In the genomic region with DNA sequence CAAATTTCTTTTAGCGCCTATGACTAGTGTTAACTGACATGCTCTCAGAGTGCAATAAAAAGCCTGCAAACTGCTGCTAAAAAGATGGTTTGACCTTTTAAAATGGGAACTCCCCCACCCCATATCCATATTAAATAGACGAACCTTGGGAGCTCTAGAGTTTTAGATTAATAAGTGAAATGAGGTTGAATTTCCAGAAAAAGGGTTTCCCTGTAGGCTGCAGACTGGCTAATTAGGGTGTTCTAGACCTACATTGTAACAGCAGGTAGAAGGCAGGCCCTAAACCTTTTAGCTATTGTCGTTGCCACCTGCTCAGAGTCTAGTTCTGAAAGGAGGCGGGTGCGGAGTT, we compare ENCODE assay signal across 2 cellular contexts.
TF ChIP-seq lines count a peak whose summit lies in the region.

No MANE protein-coding gene starts in this region.

TF ChIP-seq in SK-N-SH, 30 proteins besides CTCF, POLR2A, EP300 and RAD21 (continued from another document):
- TF ChIP-seq, protein P1, sequence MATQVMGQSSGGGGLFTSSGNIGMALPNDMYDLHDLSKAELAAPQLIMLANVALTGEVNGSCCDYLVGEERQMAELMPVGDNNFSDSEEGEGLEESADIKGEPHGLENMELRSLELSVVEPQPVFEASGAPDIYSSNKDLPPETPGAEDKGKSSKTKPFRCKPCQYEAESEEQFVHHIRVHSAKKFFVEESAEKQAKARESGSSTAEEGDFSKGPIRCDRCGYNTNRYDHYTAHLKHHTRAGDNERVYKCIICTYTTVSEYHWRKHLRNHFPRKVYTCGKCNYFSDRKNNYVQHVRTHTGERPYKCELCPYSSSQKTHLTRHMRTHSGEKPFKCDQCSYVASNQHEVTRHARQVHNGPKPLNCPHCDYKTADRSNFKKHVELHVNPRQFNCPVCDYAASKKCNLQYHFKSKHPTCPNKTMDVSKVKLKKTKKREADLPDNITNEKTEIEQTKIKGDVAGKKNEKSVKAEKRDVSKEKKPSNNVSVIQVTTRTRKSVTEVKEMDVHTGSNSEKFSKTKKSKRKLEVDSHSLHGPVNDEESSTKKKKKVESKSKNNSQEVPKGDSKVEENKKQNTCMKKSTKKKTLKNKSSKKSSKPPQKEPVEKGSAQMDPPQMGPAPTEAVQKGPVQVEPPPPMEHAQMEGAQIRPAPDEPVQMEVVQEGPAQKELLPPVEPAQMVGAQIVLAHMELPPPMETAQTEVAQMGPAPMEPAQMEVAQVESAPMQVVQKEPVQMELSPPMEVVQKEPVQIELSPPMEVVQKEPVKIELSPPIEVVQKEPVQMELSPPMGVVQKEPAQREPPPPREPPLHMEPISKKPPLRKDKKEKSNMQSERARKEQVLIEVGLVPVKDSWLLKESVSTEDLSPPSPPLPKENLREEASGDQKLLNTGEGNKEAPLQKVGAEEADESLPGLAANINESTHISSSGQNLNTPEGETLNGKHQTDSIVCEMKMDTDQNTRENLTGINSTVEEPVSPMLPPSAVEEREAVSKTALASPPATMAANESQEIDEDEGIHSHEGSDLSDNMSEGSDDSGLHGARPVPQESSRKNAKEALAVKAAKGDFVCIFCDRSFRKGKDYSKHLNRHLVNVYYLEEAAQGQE (IDR thresholded peaks at IDR 0.05; ENCODE audit: low read depth, low read length), result no peak
- TF ChIP-seq GATA2 (CRISPR knock-in tag; IDR thresholded peaks at IDR 0.05) (no peak), SMC3 (IDR thresholded peaks at IDR 0.05; ENCODE audit: low read depth, low read length) (no peak), RFX5 (IDR thresholded peaks at IDR 0.05; ENCODE audit: low read length) (no peak), YY1 (IDR thresholded peaks at IDR 0.05; ENCODE audit: low read depth) (no peak), GABPA (IDR thresholded peaks at IDR 0.05; ENCODE audit: low read depth) (no peak), TEAD4 (IDR thresholded peaks at IDR 0.05; ENCODE audit: borderline replicate concordance, insufficient read depth) (no peak)
- TF ChIP-seq, protein P2, sequence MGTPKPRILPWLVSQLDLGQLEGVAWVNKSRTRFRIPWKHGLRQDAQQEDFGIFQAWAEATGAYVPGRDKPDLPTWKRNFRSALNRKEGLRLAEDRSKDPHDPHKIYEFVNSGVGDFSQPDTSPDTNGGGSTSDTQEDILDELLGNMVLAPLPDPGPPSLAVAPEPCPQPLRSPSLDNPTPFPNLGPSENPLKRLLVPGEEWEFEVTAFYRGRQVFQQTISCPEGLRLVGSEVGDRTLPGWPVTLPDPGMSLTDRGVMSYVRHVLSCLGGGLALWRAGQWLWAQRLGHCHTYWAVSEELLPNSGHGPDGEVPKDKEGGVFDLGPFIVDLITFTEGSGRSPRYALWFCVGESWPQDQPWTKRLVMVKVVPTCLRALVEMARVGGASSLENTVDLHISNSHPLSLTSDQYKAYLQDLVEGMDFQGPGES (IDR thresholded peaks at IDR 0.05; ENCODE audit: low read depth, low read length), result no peak
- TF ChIP-seq, protein P3, sequence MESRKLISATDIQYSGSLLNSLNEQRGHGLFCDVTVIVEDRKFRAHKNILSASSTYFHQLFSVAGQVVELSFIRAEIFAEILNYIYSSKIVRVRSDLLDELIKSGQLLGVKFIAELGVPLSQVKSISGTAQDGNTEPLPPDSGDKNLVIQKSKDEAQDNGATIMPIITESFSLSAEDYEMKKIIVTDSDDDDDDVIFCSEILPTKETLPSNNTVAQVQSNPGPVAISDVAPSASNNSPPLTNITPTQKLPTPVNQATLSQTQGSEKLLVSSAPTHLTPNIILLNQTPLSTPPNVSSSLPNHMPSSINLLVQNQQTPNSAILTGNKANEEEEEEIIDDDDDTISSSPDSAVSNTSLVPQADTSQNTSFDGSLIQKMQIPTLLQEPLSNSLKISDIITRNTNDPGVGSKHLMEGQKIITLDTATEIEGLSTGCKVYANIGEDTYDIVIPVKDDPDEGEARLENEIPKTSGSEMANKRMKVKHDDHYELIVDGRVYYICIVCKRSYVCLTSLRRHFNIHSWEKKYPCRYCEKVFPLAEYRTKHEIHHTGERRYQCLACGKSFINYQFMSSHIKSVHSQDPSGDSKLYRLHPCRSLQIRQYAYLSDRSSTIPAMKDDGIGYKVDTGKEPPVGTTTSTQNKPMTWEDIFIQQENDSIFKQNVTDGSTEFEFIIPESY (IDR thresholded peaks at IDR 0.05; ENCODE audit: borderline replicate concordance, low read depth), result no peak

TF ChIP-seq in SK-N-SH treated with all-trans-retinoic acid at 6 μM for 48 hours, 23 proteins besides CTCF, POLR2A, EP300 and RAD21 (continued from another document):
- TF ChIP-seq, protein P4, sequence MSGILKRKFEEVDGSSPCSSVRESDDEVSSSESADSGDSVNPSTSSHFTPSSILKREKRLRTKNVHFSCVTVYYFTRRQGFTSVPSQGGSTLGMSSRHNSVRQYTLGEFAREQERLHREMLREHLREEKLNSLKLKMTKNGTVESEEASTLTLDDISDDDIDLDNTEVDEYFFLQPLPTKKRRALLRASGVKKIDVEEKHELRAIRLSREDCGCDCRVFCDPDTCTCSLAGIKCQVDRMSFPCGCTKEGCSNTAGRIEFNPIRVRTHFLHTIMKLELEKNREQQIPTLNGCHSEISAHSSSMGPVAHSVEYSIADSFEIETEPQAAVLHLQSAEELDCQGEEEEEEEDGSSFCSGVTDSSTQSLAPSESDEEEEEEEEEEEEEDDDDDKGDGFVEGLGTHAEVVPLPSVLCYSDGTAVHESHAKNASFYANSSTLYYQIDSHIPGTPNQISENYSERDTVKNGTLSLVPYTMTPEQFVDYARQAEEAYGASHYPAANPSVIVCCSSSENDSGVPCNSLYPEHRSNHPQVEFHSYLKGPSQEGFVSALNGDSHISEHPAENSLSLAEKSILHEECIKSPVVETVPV (CRISPR knock-in tag; IDR thresholded peaks at IDR 0.05), result no peak
- TF ChIP-seq ARNTL (CRISPR knock-in tag; IDR thresholded peaks at IDR 0.05; ENCODE audit: borderline replicate concordance, low read depth) (no peak), BACH2 (CRISPR knock-in tag; IDR thresholded peaks at IDR 0.05; ENCODE audit: borderline replicate concordance) (no peak), RARB (CRISPR knock-in tag; IDR thresholded peaks at IDR 0.05) (no peak), ISL1 (CRISPR knock-in tag; IDR thresholded peaks at IDR 0.05) (no peak), ZC3H10 (CRISPR knock-in tag; IDR thresholded peaks at IDR 0.05) (no peak), ESRRG (CRISPR knock-in tag; IDR thresholded peaks at IDR 0.05) (no peak), ZFP3 (CRISPR knock-in tag; IDR thresholded peaks at IDR 0.05) (no peak)
- TF ChIP-seq, protein P5, sequence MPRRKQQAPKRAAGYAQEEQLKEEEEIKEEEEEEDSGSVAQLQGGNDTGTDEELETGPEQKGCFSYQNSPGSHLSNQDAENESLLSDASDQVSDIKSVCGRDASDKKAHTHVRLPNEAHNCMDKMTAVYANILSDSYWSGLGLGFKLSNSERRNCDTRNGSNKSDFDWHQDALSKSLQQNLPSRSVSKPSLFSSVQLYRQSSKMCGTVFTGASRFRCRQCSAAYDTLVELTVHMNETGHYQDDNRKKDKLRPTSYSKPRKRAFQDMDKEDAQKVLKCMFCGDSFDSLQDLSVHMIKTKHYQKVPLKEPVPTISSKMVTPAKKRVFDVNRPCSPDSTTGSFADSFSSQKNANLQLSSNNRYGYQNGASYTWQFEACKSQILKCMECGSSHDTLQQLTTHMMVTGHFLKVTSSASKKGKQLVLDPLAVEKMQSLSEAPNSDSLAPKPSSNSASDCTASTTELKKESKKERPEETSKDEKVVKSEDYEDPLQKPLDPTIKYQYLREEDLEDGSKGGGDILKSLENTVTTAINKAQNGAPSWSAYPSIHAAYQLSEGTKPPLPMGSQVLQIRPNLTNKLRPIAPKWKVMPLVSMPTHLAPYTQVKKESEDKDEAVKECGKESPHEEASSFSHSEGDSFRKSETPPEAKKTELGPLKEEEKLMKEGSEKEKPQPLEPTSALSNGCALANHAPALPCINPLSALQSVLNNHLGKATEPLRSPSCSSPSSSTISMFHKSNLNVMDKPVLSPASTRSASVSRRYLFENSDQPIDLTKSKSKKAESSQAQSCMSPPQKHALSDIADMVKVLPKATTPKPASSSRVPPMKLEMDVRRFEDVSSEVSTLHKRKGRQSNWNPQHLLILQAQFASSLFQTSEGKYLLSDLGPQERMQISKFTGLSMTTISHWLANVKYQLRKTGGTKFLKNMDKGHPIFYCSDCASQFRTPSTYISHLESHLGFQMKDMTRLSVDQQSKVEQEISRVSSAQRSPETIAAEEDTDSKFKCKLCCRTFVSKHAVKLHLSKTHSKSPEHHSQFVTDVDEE (CRISPR knock-in tag; IDR thresholded peaks at IDR 0.05), result no peak
TF ChIP-seq in SK-N-SH treated with all-trans-retinoic acid at 6 μM for 48 hours: peak in this region for 0.
